Comparison of ENCODE assay signal across 28 cellular contexts in the genomic region with DNA sequence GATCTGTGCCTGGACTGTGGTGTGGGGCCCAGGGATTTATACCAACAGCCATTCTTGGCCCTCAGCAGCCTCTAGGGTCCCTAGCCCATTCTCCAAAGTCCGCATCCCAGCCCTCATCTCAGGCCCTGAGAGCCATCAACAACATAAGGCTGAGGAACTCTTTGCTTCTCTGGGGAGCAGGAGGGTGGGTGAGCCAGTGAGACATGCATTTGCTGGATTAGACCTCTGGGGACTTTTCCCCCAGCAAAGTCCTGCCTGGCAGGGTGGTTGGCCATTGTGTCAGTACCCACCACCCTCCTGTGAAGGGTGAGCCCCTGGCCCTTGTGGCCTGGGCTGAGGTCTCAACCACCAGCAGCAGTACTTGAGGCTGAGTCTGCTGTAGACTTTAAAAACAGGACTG.
"Had no signal": no experiment of that assay in that cellular context is flagged by ENCODE, and none has a peak within 500 bp of the region (broad histone marks: within the 10 kb centered on the region; RNA-seq: fewer than 3 reads in every experiment).

No MANE protein-coding gene starts in this region.

- H3K27ac ChIP-seq: brain microvascular endothelial cell, cardiac muscle cell had no signal

- H3K4me3 Mint-ChIP-seq: activated CD4-positive, alpha-beta memory T cell treated with anti-CD3 and anti-CD28 coated beads, Interleukin-2, amount 10 ng/mL, durations not matched to agents 7 days and 5 days; activated naive CD4-positive, alpha-beta T cell treated with anti-CD3 and anti-CD28 coated beads for 36 hours; activated naive CD8-positive, alpha-beta T cell; activated T-helper 17 cell treated with anti-CD3 and anti-CD28 coated beads, Interleukin-2, amount 50 U/mL, for 72 hours; T-helper 17 cell; WTC11 had no signal

- H3K36me3 ChIP-seq: brain microvascular endothelial cell, cardiac muscle cell had no signal

- H3K36me3 Mint-ChIP-seq: activated naive CD8-positive, alpha-beta T cell had no signal

- H3K27me3 ChIP-seq: brain microvascular endothelial cell, cardiac muscle cell had no signal

- H3K9me3 Mint-ChIP-seq: activated CD4-positive, alpha-beta memory T cell treated with anti-CD3 and anti-CD28 coated beads, Interleukin-2, amount 10 ng/mL, durations not matched to agents 7 days and 5 days; activated naive CD4-positive, alpha-beta T cell treated with anti-CD3 and anti-CD28 coated beads for 36 hours; activated T-helper 17 cell treated with anti-CD3 and anti-CD28 coated beads, Interleukin-2, amount 50 U/mL, for 72 hours had no signal

- H3K27me3 Mint-ChIP-seq: activated CD4-positive, alpha-beta memory T cell treated with anti-CD3 and anti-CD28 coated beads, Interleukin-2, amount 10 ng/mL, durations not matched to agents 7 days and 5 days; activated naive CD8-positive, alpha-beta T cell; activated T-helper 17 cell treated with anti-CD3 and anti-CD28 coated beads, Interleukin-2, amount 50 U/mL, for 72 hours; T-helper 17 cell had no signal

- DNase-seq: activated CD4-positive, alpha-beta memory T cell treated with anti-CD3 and anti-CD28 coated beads, Interleukin-2, amount 10 ng/mL, durations not matched to agents 7 days and 5 days; activated CD4-positive, alpha-beta T cell treated with anti-CD3 and anti-CD28 coated beads for 1 hour; activated CD4-positive, alpha-beta T cell treated with anti-CD3 and anti-CD28 coated beads, Interleukin-2, amount 50 U/mL, for 1 hour; activated gamma-delta T cell; activated naive CD4-positive, alpha-beta T cell treated with anti-CD3 and anti-CD28 coated beads for 36 hours; activated T-cell treated with anti-CD3 and anti-CD28 coated beads for 4 hours; activated T-cell treated with anti-CD3 and anti-CD28 coated beads, Interleukin-2, amount 50 U/mL, for 48 hours; amygdala; brain microvascular endothelial cell; cerebellar nuclear complex; Kasumi-1; NCI-H1048; NCI-H146; NCI-H2029; NCI-H2107; NCI-H2171 treated with DMSO at 0.1 percent for 48 hours; NCI-H226; NCI-H510A; NCI-H526 treated with DMSO at 0.1 percent for 48 hours; NCI-H82; PC-3; SHP77 treated with DMSO at 0.1 percent for 48 hours; T-helper 17 cell; T-helper 9 cell had no signal

- ATAC-seq: activated T-helper 17 cell treated with anti-CD3 and anti-CD28 coated beads, Interleukin-2, amount 50 U/mL, for 72 hours; PC-3; T-helper 17 cell had no signal

- H3K4me3 ChIP-seq: cardiac muscle cell had no signal

- H3K27ac Mint-ChIP-seq: activated CD4-positive, alpha-beta memory T cell treated with anti-CD3 and anti-CD28 coated beads, Interleukin-2, amount 10 ng/mL, durations not matched to agents 7 days and 5 days; activated naive CD4-positive, alpha-beta T cell treated with anti-CD3 and anti-CD28 coated beads for 36 hours; activated naive CD8-positive, alpha-beta T cell; activated T-helper 17 cell treated with anti-CD3 and anti-CD28 coated beads, Interleukin-2, amount 50 U/mL, for 72 hours; T-helper 17 cell; WTC11 had no signal
